ENCODE assay signal across 15 cellular contexts in the genomic region with DNA sequence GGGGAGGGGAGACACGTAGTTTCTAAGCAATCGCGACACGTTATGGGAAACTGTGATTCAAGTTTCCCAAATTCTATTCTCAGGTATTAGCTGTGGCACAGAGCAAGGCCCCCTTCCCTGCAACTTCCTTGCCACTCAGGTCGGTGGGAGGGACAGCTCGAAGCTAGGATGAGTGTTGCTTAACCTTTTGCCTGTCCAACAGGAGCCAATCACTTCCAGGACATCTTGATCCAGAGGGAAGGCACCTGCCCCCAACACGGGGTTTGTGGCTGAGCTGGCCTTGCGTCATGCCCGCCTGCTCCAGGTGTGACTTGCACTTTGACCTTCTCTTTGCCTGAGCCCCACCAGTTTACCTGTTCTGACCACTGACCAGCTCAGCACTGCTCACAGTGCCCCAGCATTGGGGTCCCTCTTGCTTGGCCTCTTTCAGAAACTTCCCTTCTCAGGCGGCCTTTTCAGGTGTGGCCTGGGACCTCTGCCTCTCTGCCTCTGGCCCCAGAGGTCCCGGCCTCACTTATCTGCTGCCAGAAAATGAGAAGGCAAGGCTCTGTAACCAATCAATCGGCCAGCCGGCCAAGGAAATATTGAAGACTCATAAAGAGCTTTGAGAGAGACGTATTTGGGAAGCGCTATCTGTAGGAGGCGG. TPM values are rescaled to one million over a fixed set of nuclear protein-coding genes. Genes with fewer than 3 reads are reported as not detected.
DNase-seq lines count a peak whose midpoint lies in the region; ATAC-seq and TF ChIP-seq lines count a peak whose summit lies in the region.
"Had no signal": no experiment of that assay in that cellular context is flagged by ENCODE, and none has a peak within 500 bp of the region (broad histone marks: within the 10 kb centered on the region; RNA-seq: fewer than 3 reads in every experiment).

No MANE protein-coding gene starts in this region.

- H3K27ac Mint-ChIP-seq in activated CD8-positive, alpha-beta memory T cell treated with anti-CD3 and anti-CD28 coated beads, Interleukin-2, amount 10 ng/mL, durations not matched to agents 7 days and 5 days, result no peak overlapping the region
- peak overlapping the region; percentile 92 for H3K27ac Mint-ChIP-seq in chondrocyte (ENCODE audit: unreplicated experiment)
- H3K27ac Mint-ChIP-seq in stimulated activated memory B cell treated with anti-CD40 and anti-IgM and Interleukin-4, amounts not matched to agents 10 μg/mL and 1 μg/mL and 100 μg/mL, for 72 hours, result peak overlapping the region; percentile 4
- H3K27ac Mint-ChIP-seq: stimulated activated naive CD8-positive, alpha-beta T cell treated with anti-CD3 and anti-CD28 coated beads, Interleukin-15, amount 100 ng/mL, for 72 hours had no signal

- H3K27me3 Mint-ChIP-seq in activated CD8-positive, alpha-beta memory T cell treated with anti-CD3 and anti-CD28 coated beads, Interleukin-2, amount 10 ng/mL, durations not matched to agents 7 days and 5 days, result no peaks in the 10 kb centered on the region
- no peaks in the 10 kb centered on the region for H3K27me3 Mint-ChIP-seq in chondrocyte (ENCODE audit: low read depth)
- H3K27me3 Mint-ChIP-seq in stimulated activated memory B cell treated with anti-CD40 and anti-IgM and Interleukin-4, amounts not matched to agents 10 μg/mL and 1 μg/mL and 100 μg/mL, for 72 hours, result no peaks in the 10 kb centered on the region
- H3K27me3 Mint-ChIP-seq: naive B cell had no signal

- no peak for TF ChIP-seq CTCF in chondrocyte (IDR thresholded peaks at IDR 0.05)

- no peaks in the 10 kb centered on the region for H3K9me3 Mint-ChIP-seq in activated CD8-positive, alpha-beta memory T cell treated with anti-CD3 and anti-CD28 coated beads, Interleukin-2, amount 10 ng/mL, durations not matched to agents 7 days and 5 days (ENCODE audit: low read depth)
- no peaks in the 10 kb centered on the region for H3K9me3 Mint-ChIP-seq in chondrocyte (ENCODE audit: low read depth)
- no peaks in the 10 kb centered on the region for H3K9me3 Mint-ChIP-seq in stimulated activated memory B cell treated with anti-CD40 and anti-IgM and Interleukin-4, amounts not matched to agents 10 μg/mL and 1 μg/mL and 100 μg/mL, for 72 hours
- H3K9me3 Mint-ChIP-seq: naive B cell; stimulated activated naive CD8-positive, alpha-beta T cell treated with anti-CD3 and anti-CD28 coated beads, Interleukin-15, amount 100 ng/mL, for 72 hours had no signal

- no peaks in the 10 kb centered on the region for H3K4me1 Mint-ChIP-seq in activated CD8-positive, alpha-beta memory T cell treated with anti-CD3 and anti-CD28 coated beads, Interleukin-2, amount 10 ng/mL, durations not matched to agents 7 days and 5 days
- H3K4me1 Mint-ChIP-seq in chondrocyte (ENCODE audit: low read depth), result peaks cover 49% of the 10 kb centered on the region
- H3K4me1 Mint-ChIP-seq in stimulated activated memory B cell treated with anti-CD40 and anti-IgM and Interleukin-4, amounts not matched to agents 10 μg/mL and 1 μg/mL and 100 μg/mL, for 72 hours, result peaks cover 11% of the 10 kb centered on the region

- ATAC-seq in activated CD8-positive, alpha-beta memory T cell treated with anti-CD3 and anti-CD28 coated beads, Interleukin-2, amount 10 ng/mL, durations not matched to agents 7 days and 5 days, result no peak
- no peak for ATAC-seq in stimulated activated memory B cell treated with anti-CD40 and anti-IgM and Interleukin-4, amounts not matched to agents 10 μg/mL and 1 μg/mL and 100 μg/mL, for 72 hours
- ATAC-seq: stimulated activated naive CD8-positive, alpha-beta T cell treated with anti-CD3 and anti-CD28 coated beads, Interleukin-15, amount 100 ng/mL, for 72 hours had no signal

- DNase-seq in activated CD8-positive, alpha-beta memory T cell treated with anti-CD3 and anti-CD28 coated beads for 24 hours, result peak; percentile 49
- no peak for DNase-seq in activated CD8-positive, alpha-beta memory T cell treated with anti-CD3 and anti-CD28 coated beads, Interleukin-2, amount 10 ng/mL, durations not matched to agents 7 days and 5 days
- no peak for DNase-seq in chondrocyte (ENCODE audit: low spot score)
- peak; percentile 60 for DNase-seq in mesenteric fat pad (ENCODE audit: low spot score)
- DNase-seq in MV-4-11 (lab: John Stamatoyannopoulos, UW), result no peak
- DNase-seq in NCI-H2029 treated with DMSO at 0.1 percent for 48 hours (lab: John Stamatoyannopoulos, UW), result no peak
- DNase-seq in NCI-H2081 treated with DMSO at 0.1 percent for 48 hours (lab: John Stamatoyannopoulos, UW), result no peak
- DNase-seq: activated CD4-positive, alpha-beta T cell treated with anti-CD3 and anti-CD28 coated beads for 4 hours; activated T-cell treated with anti-CD3 and anti-CD28 coated beads, Interleukin-2, amount 50 U/mL, for 48 hours; naive B cell; NCI-H510A treated with DMSO at 0.1 percent for 48 hours; stimulated activated naive CD8-positive, alpha-beta T cell treated with anti-CD3 and anti-CD28 coated beads, Interleukin-15, amount 100 ng/mL, for 72 hours had no signal

- no peaks in the 10 kb centered on the region for H3K36me3 Mint-ChIP-seq in activated CD8-positive, alpha-beta memory T cell treated with anti-CD3 and anti-CD28 coated beads, Interleukin-2, amount 10 ng/mL, durations not matched to agents 7 days and 5 days
- no peaks in the 10 kb centered on the region for H3K36me3 Mint-ChIP-seq in chondrocyte (ENCODE audit: low read depth)
- H3K36me3 Mint-ChIP-seq in stimulated activated memory B cell treated with anti-CD40 and anti-IgM and Interleukin-4, amounts not matched to agents 10 μg/mL and 1 μg/mL and 100 μg/mL, for 72 hours, result no peaks in the 10 kb centered on the region
- H3K36me3 Mint-ChIP-seq: naive B cell had no signal

- H3K4me3 Mint-ChIP-seq in activated CD8-positive, alpha-beta memory T cell treated with anti-CD3 and anti-CD28 coated beads, Interleukin-2, amount 10 ng/mL, durations not matched to agents 7 days and 5 days, result no peak overlapping the region
- no peak overlapping the region for H3K4me3 Mint-ChIP-seq in chondrocyte (ENCODE audit: unreplicated experiment)
- H3K4me3 Mint-ChIP-seq in stimulated activated memory B cell treated with anti-CD40 and anti-IgM and Interleukin-4, amounts not matched to agents 10 μg/mL and 1 μg/mL and 100 μg/mL, for 72 hours, result no peak overlapping the region
- H3K4me3 Mint-ChIP-seq: stimulated activated naive CD8-positive, alpha-beta T cell treated with anti-CD3 and anti-CD28 coated beads, Interleukin-15, amount 100 ng/mL, for 72 hours had no signal

- CTCF ChIA-PET in activated CD8-positive, alpha-beta memory T cell treated with anti-CD3 and anti-CD28 coated beads, Interleukin-2, amount 10 ng/mL, durations not matched to agents 7 days and 5 days (lab: Charles Lee), result no interaction called here

RNA-seq across cellular contexts. Expression of a gene that starts 24.7 kb away (rescaled TPM):
- total RNA-seq in activated CD8-positive, alpha-beta memory T cell treated with anti-CD3 and anti-CD28 coated beads, Interleukin-2, amount 10 ng/mL, durations not matched to agents 7 days and 5 days, result not detected
- total RNA-seq in chondrocyte (not detected in 3 replicates), mesenteric fat pad (not detected)
- total RNA-seq: A172, dermis microvascular lymphatic vessel endothelial cell had no signal

RNA-seq across cellular contexts. Expression of a gene that starts 40.8 kb away (rescaled TPM):
- not detected for total RNA-seq in activated CD8-positive, alpha-beta memory T cell treated with anti-CD3 and anti-CD28 coated beads, Interleukin-2, amount 10 ng/mL, durations not matched to agents 7 days and 5 days
- not detected in 3 replicates for total RNA-seq in chondrocyte
- not detected for total RNA-seq in mesenteric fat pad
- total RNA-seq: A172, dermis microvascular lymphatic vessel endothelial cell had no signal

Comparison
In these comparisons a context has a peak if more than half of its experiments do, and no peak if none do; other contexts are left out.
1. DNase-seq: peak in activated CD8-positive, alpha-beta memory T cell treated with anti-CD3 and anti-CD28 coated beads for 24 hours (single experiment) and mesenteric fat pad (single experiment); none in activated CD8-positive, alpha-beta memory T cell treated with anti-CD3 and anti-CD28 coated beads, Interleukin-2, amount 10 ng/mL, durations not matched to agents 7 days and 5 days (single experiment), chondrocyte (single experiment), MV-4-11 (single experiment), NCI-H2029 treated with DMSO at 0.1 percent for 48 hours (single experiment) and NCI-H2081 treated with DMSO at 0.1 percent for 48 hours (single experiment).